8 cellular contexts compared by ENCODE assay signal in genomic region chr3:13040381-13041074, GRCh38. TPM values are rescaled to one million over a fixed set of nuclear protein-coding genes. Genes with fewer than 3 reads are reported as not detected.
A peak's percentile ranks its signal among the peaks of the same experiment; 100 is the strongest.
DNase-seq lines count a peak whose midpoint lies in the region; ATAC-seq and TF ChIP-seq lines count a peak whose summit lies in the region.

No MANE protein-coding gene starts in this region.

- H3K4me1 Mint-ChIP-seq in activated T-helper 17 cell treated with anti-CD3 and anti-CD28 coated beads, Interleukin-2, amount 50 U/mL, for 72 hours: peaks cover 5% of the 10 kb centered on the region

- DNase-seq in GM12865 (ENCODE audit: low read depth) (peak; percentile 77), DMS114 treated with DMSO at 0.1 percent for 48 hours (lab: John Stamatoyannopoulos, UW; ENCODE audit: unreplicated experiment) (no peak), coronary artery (ENCODE audit: low spot score) (no peak), esophagus muscularis mucosa (ENCODE audit: extremely low spot score) (no peak)
- DNase-seq in stimulated activated CD8-positive, alpha-beta memory T cell treated with anti-CD3 and anti-CD28 coated beads, Interleukin-7, amount 100 ng/mL, for 1 hour (ENCODE audit: low read depth in 2 of 2): peak; percentile 18 to 48

- intact Hi-C loops in esophagus muscularis mucosa (cut with DNase I): no loop called here

- peak; percentile 70 for ATAC-seq in GM19468 (IDR thresholded peaks at IDR 0.05; ENCODE audit: extremely low read depth, unreplicated experiment)
- ATAC-seq in HG03439 (IDR thresholded peaks at IDR 0.05; ENCODE audit: unreplicated experiment): peak; percentile 87
- peak; percentile 83 for ATAC-seq in activated T-helper 17 cell treated with anti-CD3 and anti-CD28 coated beads, Interleukin-2, amount 50 U/mL, for 72 hours (replicated peaks)

- no peak for TF ChIP-seq EP300 in esophagus muscularis mucosa (IDR thresholded peaks at IDR 0.05)

- no peaks in the 10 kb centered on the region for H3K9me3 Mint-ChIP-seq in activated T-helper 17 cell treated with anti-CD3 and anti-CD28 coated beads, Interleukin-2, amount 50 U/mL, for 72 hours

- TF ChIP-seq CTCF in GM12865 (IDR thresholded peaks at IDR 0.05; ENCODE audit: insufficient read depth, low read depth, low read length, missing control alignments) (no peak), coronary artery (IDR thresholded peaks at IDR 0.05) (no peak), esophagus muscularis mucosa (IDR thresholded peaks at IDR 0.05) (no peak)

- no peaks in the 10 kb centered on the region for H3K27me3 ChIP-seq in esophagus muscularis mucosa

- H3K27me3 Mint-ChIP-seq in activated T-helper 17 cell treated with anti-CD3 and anti-CD28 coated beads, Interleukin-2, amount 50 U/mL, for 72 hours: no peaks in the 10 kb centered on the region

- H3K36me3 ChIP-seq in esophagus muscularis mucosa: no peaks in the 10 kb centered on the region

- H3K9me3 ChIP-seq in esophagus muscularis mucosa: no peaks in the 10 kb centered on the region

- no peak overlapping the region for H3K27ac ChIP-seq in coronary artery
- H3K27ac ChIP-seq in esophagus muscularis mucosa (replicated peaks in 1 of 4): no peak overlapping the region

- WGBS in esophagus muscularis mucosa: 74% methylated on average over 12 of the region's 12 CpGs

- no peak overlapping the region for H3K4me3 Mint-ChIP-seq in activated T-helper 17 cell treated with anti-CD3 and anti-CD28 coated beads, Interleukin-2, amount 50 U/mL, for 72 hours

- H3K4me3 ChIP-seq in GM12865 (ENCODE audit: low read depth, low read length) (no peak overlapping the region), coronary artery (no peak overlapping the region), esophagus muscularis mucosa (no peak overlapping the region)

- H3K4me1 ChIP-seq in esophagus muscularis mucosa: peaks cover 0 to 10% (median 4%) of the 10 kb centered on the region in 4 donors

- H3K36me3 Mint-ChIP-seq in activated T-helper 17 cell treated with anti-CD3 and anti-CD28 coated beads, Interleukin-2, amount 50 U/mL, for 72 hours (ENCODE audit: low read depth): no peaks in the 10 kb centered on the region

- TF ChIP-seq POLR2A in esophagus muscularis mucosa (IDR thresholded peaks at IDR 0.05; ENCODE audit: low read depth): no peak

- H3K27ac Mint-ChIP-seq in activated T-helper 17 cell treated with anti-CD3 and anti-CD28 coated beads, Interleukin-2, amount 50 U/mL, for 72 hours: no peak overlapping the region

RNA-seq across cellular contexts. Expression of gene IQSEC1, which starts 32.7 kb away (rescaled TPM):
- total RNA-seq in activated T-helper 17 cell treated with anti-CD3 and anti-CD28 coated beads, Interleukin-2, amount 50 U/mL, for 72 hours: 10 to 100 TPM; 38.0 to 62.9 TPM
- total RNA-seq in esophagus muscularis mucosa: 10 to 100 TPM; 56.1 to 99.5 (median 78.2) TPM

Comparison
In these comparisons a context has a peak if more than half of its experiments do, and no peak if none do; other contexts are left out.
1. DNase-seq: peak in GM12865 (single experiment) and stimulated activated CD8-positive, alpha-beta memory T cell treated with anti-CD3 and anti-CD28 coated beads, Interleukin-7, amount 100 ng/mL, for 1 hour (2 of 2); none in DMS114 treated with DMSO at 0.1 percent for 48 hours (single experiment), coronary artery (single experiment) and esophagus muscularis mucosa (single experiment).
2. Peak in every context shown above with its lines, with median percentiles within 50 percentile points of each other: ATAC-seq.